ENCODE assay signal across 21 cellular contexts in the genomic region with DNA sequence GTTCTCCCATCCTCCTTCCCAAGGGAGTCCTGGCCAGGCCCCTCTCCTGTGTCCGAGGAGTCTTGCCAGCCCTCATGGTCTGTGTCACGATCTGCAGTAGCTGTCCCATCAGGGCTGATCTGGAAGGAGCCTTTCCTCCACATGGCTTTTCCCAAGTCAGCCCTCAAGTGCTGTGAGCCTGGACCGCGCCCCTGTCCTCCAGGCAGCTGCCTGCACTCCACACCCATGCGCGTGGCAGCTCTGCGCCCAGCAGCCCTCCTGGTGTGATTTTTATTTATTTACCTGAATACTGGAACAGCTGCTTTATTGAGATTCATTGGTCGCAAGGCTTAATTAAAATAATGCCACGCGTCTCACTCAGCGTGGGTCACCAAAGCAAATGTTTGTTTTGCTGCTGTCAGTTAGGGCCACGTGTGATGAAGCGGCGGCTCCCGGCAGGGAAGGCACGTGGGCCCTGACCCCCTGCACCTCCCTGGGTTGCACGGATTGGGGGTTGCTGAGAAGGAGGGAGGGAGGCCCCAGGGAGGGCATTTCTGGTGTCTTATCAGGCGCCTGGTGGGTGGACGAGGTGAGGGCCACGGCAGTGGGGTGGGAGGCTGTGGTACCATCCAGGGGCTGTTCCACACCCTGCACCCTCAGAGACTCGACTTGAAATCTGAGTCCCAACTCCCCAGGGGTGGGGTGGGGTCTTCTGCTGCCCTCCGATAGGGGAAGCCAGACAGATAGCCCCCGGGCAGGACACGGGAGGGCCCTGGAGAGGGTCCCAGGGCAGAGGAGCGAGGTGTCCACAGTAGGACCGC.
DNase-seq lines count a peak whose midpoint lies in the region; ATAC-seq, FAIRE-seq and TF ChIP-seq lines count a peak whose summit lies in the region.
"Had no signal": no experiment of that assay in that cellular context is flagged by ENCODE, and none has a peak within 500 bp of the region (broad histone marks: within the 10 kb centered on the region; RNA-seq: fewer than 3 reads in every experiment).

No MANE protein-coding gene starts in this region.

- no peaks in the 10 kb centered on the region for H3K9me3 ChIP-seq in kidney (ENCODE audit: control insufficient read depth in 1 of 2, low read length in 2 of 2)
- H3K9me3 ChIP-seq: sigmoid colon, upper lobe of left lung had no signal

- no peak for ATAC-seq in HG03139 (IDR thresholded peaks at IDR 0.05; ENCODE audit: unreplicated experiment)

- FAIRE-seq in kidney (lab: Jason Lieb, UNC) = no peak
- FAIRE-seq: GM19239 had no signal

- H3K27ac ChIP-seq in kidney (ENCODE audit: low read depth in 2 of 2, low read length in 2 of 2) = no peak overlapping the region
- H3K27ac ChIP-seq: 22Rv1, GM23248, sigmoid colon, upper lobe of left lung had no signal

- H3K9ac ChIP-seq in kidney (ENCODE audit: low read length in 2 of 2) = no peak overlapping the region
- H3K9ac ChIP-seq: GM23248 had no signal

- DNase-seq in DMS153 (lab: John Stamatoyannopoulos, UW) (peak; percentile 9), DMS153 treated with DMSO at 0.1 percent for 48 hours (lab: John Stamatoyannopoulos, UW; ENCODE audit: unreplicated experiment) (no peak), DMS79 treated with DMSO at 0.1 percent for 48 hours (lab: John Stamatoyannopoulos, UW) (peak; percentile 77), NCI-H345 (lab: John Stamatoyannopoulos, UW) (peak; percentile 92), kidney (peak; percentile 47), inferior parietal cortex (ENCODE audit: extremely low spot score) (no peak), AG20443 (ENCODE audit: low spot score) (no peak)
- DNase-seq: activated CD4-positive, alpha-beta memory T cell treated with anti-CD3 and anti-CD28 coated beads, Interleukin-2, amount 10 ng/mL, durations not matched to agents 7 days and 5 days; activated CD4-positive, CD25-positive, alpha-beta regulatory T cell; activated gamma-delta T cell treated with Interleukin-2 at 50 U/mL for 16 hours; amniotic stem cell; glutamatergic neuron; GM23248; NCI-H1048; NCI-H2171 treated with DMSO at 0.1 percent for 48 hours; RPMI8226; sigmoid colon had no signal

- intact Hi-C loops in kidney (cut with DNase I) = no loop called here

- H3K4me3 ChIP-seq in kidney (ENCODE audit: low read length in 2 of 2) = no peak overlapping the region
- H3K4me3 ChIP-seq: GM23248, sigmoid colon, upper lobe of left lung had no signal

- H3K36me3 ChIP-seq in kidney (ENCODE audit: control insufficient read depth in 1 of 2, insufficient read depth in 2 of 2, low read length in 2 of 2) = no peaks in the 10 kb centered on the region
- H3K36me3 ChIP-seq: sigmoid colon, upper lobe of left lung had no signal

- no peak for TF ChIP-seq CTCF in kidney (IDR thresholded peaks at IDR 0.05; ENCODE audit: borderline replicate concordance, extremely low read depth, insufficient read depth)

- no peaks in the 10 kb centered on the region for H3K4me1 ChIP-seq in kidney (ENCODE audit: control insufficient read depth in 1 of 2, insufficient read depth in 1 of 2, low read depth in 1 of 2, low read length in 2 of 2)
- H3K4me1 ChIP-seq: sigmoid colon, upper lobe of left lung had no signal

Comparison
In these comparisons a context has a peak if more than half of its experiments do, and no peak if none do; other contexts are left out.
1. DNase-seq: peak in DMS153 (single experiment), DMS79 treated with DMSO at 0.1 percent for 48 hours (single experiment), NCI-H345 (single experiment) and kidney (single experiment); none in DMS153 treated with DMSO at 0.1 percent for 48 hours (single experiment), inferior parietal cortex (single experiment) and AG20443 (single experiment).